8 cellular contexts compared by ENCODE assay signal in the genomic region with DNA sequence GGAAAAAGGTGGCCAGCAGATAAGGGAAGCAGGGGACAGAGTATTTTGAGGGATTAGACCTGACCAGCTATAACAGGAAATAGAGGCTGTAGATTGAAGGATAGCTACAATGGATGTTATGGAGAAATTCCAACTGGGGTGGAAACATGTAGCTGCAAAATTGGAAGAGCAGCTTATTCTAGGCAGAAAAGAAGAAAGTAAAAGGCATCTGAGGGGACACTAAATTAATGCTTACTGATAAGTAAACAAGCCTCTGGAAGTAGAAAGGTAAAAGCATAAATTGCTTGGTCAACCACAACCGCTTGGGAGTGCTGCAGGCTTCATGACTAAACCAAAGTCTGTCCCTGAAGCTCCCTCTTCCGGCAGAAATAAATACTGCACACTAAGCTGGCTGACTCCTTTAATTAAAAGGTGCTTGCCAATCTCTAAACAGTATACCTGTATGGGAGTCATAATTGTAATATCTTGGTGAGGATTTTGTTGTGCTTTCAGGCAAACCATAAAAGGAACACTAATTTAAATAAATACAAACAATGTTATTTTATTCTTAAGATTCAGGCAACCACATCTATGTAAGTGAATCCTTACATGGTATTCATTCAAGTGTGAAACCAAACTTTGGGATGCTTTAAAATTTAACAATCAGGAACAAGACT. TPM values are rescaled to one million over a fixed set of nuclear protein-coding genes. Genes with fewer than 3 reads are reported as not detected.
DNase-seq lines count a peak whose midpoint lies in the region; ATAC-seq, FAIRE-seq and TF ChIP-seq lines count a peak whose summit lies in the region.

No MANE protein-coding gene starts in this region.

- no peak overlapping the region for H2BK15ac ChIP-seq in H1 (ENCODE audit: low read length)

- H3K4me2 ChIP-seq in H1 (ENCODE audit: insufficient read depth in 1 of 2, low read depth in 2 of 2, low read length in 2 of 2): no peak overlapping the region

- no peaks in the 10 kb centered on the region for H3K27me3 ChIP-seq in H1 (replicated peaks in 1 of 4; ENCODE audit: control insufficient read depth in 3 of 4, extremely low read depth in 1 of 4, insufficient read depth in 3 of 4, low read length in 3 of 4)

- H3K18ac ChIP-seq in H1 (ENCODE audit: extremely low read depth, low read length): no peak overlapping the region

- H3K79me1 ChIP-seq in H1 (ENCODE audit: low read depth, low read length): no peaks in the 10 kb centered on the region

- no peak overlapping the region for H2BK5ac ChIP-seq in H1 (ENCODE audit: low read depth, low read length)

- H3K56ac ChIP-seq in H1 (replicated peaks; ENCODE audit: insufficient read length, low read depth, low read length): no peak overlapping the region

- H3K9ac ChIP-seq in H1 (replicated peaks in 1 of 4; ENCODE audit: extremely low read depth in 1 of 4, low read depth in 3 of 4, low read length in 3 of 4): no peak overlapping the region

- no peak overlapping the region for H3K23ac ChIP-seq in H1 (ENCODE audit: insufficient read length)

- no peak overlapping the region for H2BK20ac ChIP-seq in H1 (ENCODE audit: low read length)

- no peak overlapping the region for H3K14ac ChIP-seq in H1 (ENCODE audit: insufficient read length)

- no peak overlapping the region for H4K91ac ChIP-seq in H1 (replicated peaks; ENCODE audit: insufficient read length, low read length)

- H3K36me3 Mint-ChIP-seq in stimulated activated naive B cell treated with anti-CD40 and anti-IgM and Interleukin-4, amounts not matched to agents 10 μg/mL and 1 μg/mL and 100 μg/mL, for 72 hours: peaks cover 13 to 24% of the 10 kb centered on the region in 2 donors

- no peaks in the 10 kb centered on the region for H3K23me2 ChIP-seq in H1 (ENCODE audit: low read depth, low read length)

- peak; percentile 75 for FAIRE-seq in H1 (lab: Jason Lieb, UNC)

- ATAC-seq in GM19328 (IDR thresholded peaks at IDR 0.05; ENCODE audit: unreplicated experiment): peak; percentile 52
- peak; percentile 52 for ATAC-seq in HG03521 (IDR thresholded peaks at IDR 0.05; ENCODE audit: unreplicated experiment)
- ATAC-seq in stimulated activated naive B cell treated with anti-CD40 and anti-IgM and Interleukin-4, amounts not matched to agents 10 μg/mL and 1 μg/mL and 100 μg/mL, for 72 hours (replicated peaks): peak; percentile 75 to 87

- no peak overlapping the region for H3K4me3 ChIP-seq in H1 (ENCODE audit: extremely low read depth in 1 of 4, insufficient read depth in 2 of 4, low read depth in 3 of 4, low read length in 4 of 4)

- no peak for TF ChIP-seq POLR2A in H1 (IDR thresholded peaks at IDR 0.05; ENCODE audit: control extremely low read depth in 1 of 2, low read depth in 2 of 2, low read length in 2 of 2)

- no peak overlapping the region for H2BK120ac ChIP-seq in H1 (replicated peaks; ENCODE audit: low read depth, low read length)

- peak; percentile 68 for DNase-seq in AG08396 (ENCODE audit: low spot score)
- DNase-seq in activated CD4-positive, alpha-beta T cell treated with anti-CD3 and anti-CD28 coated beads, Interleukin-2, amount 50 U/mL, for 4 hours: peak; percentile 89 to 90
- DNase-seq in H1 (ENCODE audit: low read depth in 1 of 2, low spot score in 2 of 2): peak in 1 of 2 experiments; percentile 92
- peak; percentile 94 for DNase-seq in myocyte (ENCODE audit: low read depth)
- peak; percentile 84 for DNase-seq in stimulated activated naive B cell treated with anti-CD40 and anti-IgM and Interleukin-4, amounts not matched to agents 10 μg/mL and 1 μg/mL and 100 μg/mL, for 72 hours
- DNase-seq in NCI-H1436 (lab: John Stamatoyannopoulos, UW): no peak

- H3K27me3 Mint-ChIP-seq in stimulated activated naive B cell treated with anti-CD40 and anti-IgM and Interleukin-4, amounts not matched to agents 10 μg/mL and 1 μg/mL and 100 μg/mL, for 72 hours: no peaks in the 10 kb centered on the region

- no peak overlapping the region for H3K27ac ChIP-seq in H1 (ENCODE audit: low read depth, low read length)

- 0% methylated on average over 2 of the region's 2 CpGs; no CpG with 5 or more reads in 1 of the 2 experiments for WGBS in H1 (ENCODE audit: extremely low coverage in 1 of 2, insufficient coverage in 1 of 2, insufficient read length in 1 of 2, insufficient replicate concordance in 2 of 2, low coverage in 1 of 2, low lambda C conversion rate in 2 of 2, missing lambda C conversion rate in 1 of 2), 2 experiments

- TF ChIP-seq EP300 in H1 (IDR thresholded peaks at IDR 0.05; ENCODE audit: borderline replicate concordance in 1 of 2, low read depth in 2 of 2, low read length in 2 of 2): no peak

- H2AFZ ChIP-seq in H1 (ENCODE audit: low read length): no peak overlapping the region

- no peak overlapping the region for H4K5ac ChIP-seq in H1 (ENCODE audit: insufficient read length, low read depth, low read length)

- H4K8ac ChIP-seq in H1 (ENCODE audit: extremely low read depth, insufficient read depth, low read length): no peak overlapping the region

- peak; percentile 62 to 100 (median 97) for TF ChIP-seq CTCF in H1 (IDR thresholded peaks at IDR 0.05; ENCODE audit: control extremely low read depth in 1 of 3, insufficient read depth in 1 of 3, low read depth in 1 of 3, low read length in 3 of 3)

- H3K9me3 ChIP-seq in H1 (ENCODE audit: insufficient read depth in 2 of 2, low read depth in 1 of 2, low read length in 1 of 2): no peaks in the 10 kb centered on the region

- H3K36me3 ChIP-seq in H1 (ENCODE audit: control insufficient read depth in 2 of 4, insufficient read depth in 4 of 4, low read length in 3 of 4): peaks cover 6 to 13% (median 11%) of the 10 kb centered on the region in 4 experiments; a peak in 7 of 8 replicates

- peaks cover 0 to 6% (median 1%) of the 10 kb centered on the region in 4 experiments; a peak in 4 of 7 replicates for H3K4me1 ChIP-seq in H1 (replicated peaks in 1 of 4; ENCODE audit: control insufficient read depth in 3 of 4, insufficient read depth in 4 of 4, low read length in 3 of 4)

- peak; percentile 85 to 92 for TF ChIP-seq RAD21 in H1 (IDR thresholded peaks at IDR 0.05 in 1 of 2, conservative IDR thresholded peaks at IDR 0.05 in 1 of 2; ENCODE audit: low read depth in 2 of 2, low read length in 2 of 2)

- no peak overlapping the region for H2AK5ac ChIP-seq in H1 (ENCODE audit: low read depth, low read length)

- CTCF ChIA-PET in H1 (lab: Charles Lee; ENCODE audit: partially characterized antibody): interaction anchor here (0.6 to 8.2 kb wide), 33 partner anchors 9 to 1118 kb away, joined by 3 to 141 read pairs (median 4); no protein-coding TSS in a partner anchor

- no peak overlapping the region for H3K4ac ChIP-seq in H1 (replicated peaks; ENCODE audit: insufficient read length, low read depth, low read length)

- POLR2A ChIA-PET in H1 (lab: Charles Lee; ENCODE audit: partially characterized antibody): interaction anchor here (0.7 to 2.8 kb wide), 4 partner anchors 8 to 23 kb away, joined by 3 to 27 read pairs (median 5); a partner anchor contains a TSS

- H3K9me3 Mint-ChIP-seq in stimulated activated naive B cell treated with anti-CD40 and anti-IgM and Interleukin-4, amounts not matched to agents 10 μg/mL and 1 μg/mL and 100 μg/mL, for 72 hours: no peaks in the 10 kb centered on the region

- H3K79me2 ChIP-seq in H1 (ENCODE audit: control insufficient read depth in 1 of 2, insufficient read depth in 2 of 2, low read length in 2 of 2): peaks cover 0 to 9% of the 10 kb centered on the region in 2 experiments; a peak in 2 of 4 replicates

- no peak overlapping the region for H3K27ac Mint-ChIP-seq in stimulated activated naive B cell treated with anti-CD40 and anti-IgM and Interleukin-4, amounts not matched to agents 10 μg/mL and 1 μg/mL and 100 μg/mL, for 72 hours

- no peak overlapping the region for H3K4me3 Mint-ChIP-seq in stimulated activated naive B cell treated with anti-CD40 and anti-IgM and Interleukin-4, amounts not matched to agents 10 μg/mL and 1 μg/mL and 100 μg/mL, for 72 hours

- H3K4me1 Mint-ChIP-seq in stimulated activated naive B cell treated with anti-CD40 and anti-IgM and Interleukin-4, amounts not matched to agents 10 μg/mL and 1 μg/mL and 100 μg/mL, for 72 hours: peaks cover 26 to 39% of the 10 kb centered on the region in 2 donors

- peaks cover 7 to 9% of the 10 kb centered on the region in 2 experiments for H4K20me1 ChIP-seq in H1 (replicated peaks in 1 of 2; ENCODE audit: control insufficient read depth in 1 of 2, insufficient read depth in 2 of 2, low read length in 2 of 2)

- H2BK12ac ChIP-seq in H1 (ENCODE audit: low read depth, low read length): peak overlapping the region; percentile 68; the same call in 1 of the 2 replicates

TF ChIP-seq in H1, 55 proteins besides CTCF, POLR2A, EP300 and RAD21 (continues in another document):
- TF ChIP-seq CREB1 (IDR thresholded peaks at IDR 0.05) (peak; percentile 21; the same call in 1 of the 2 replicates), KDM5A (IDR thresholded peaks at IDR 0.05; ENCODE audit: low read length) (no peak), BACH1 (IDR thresholded peaks at IDR 0.05; ENCODE audit: low read length) (no peak; the same call in 1 of the 2 replicates), JUND (IDR thresholded peaks at IDR 0.05; ENCODE audit: low read length) (peak; percentile 60)

RNA-seq across cellular contexts. Expression of a gene that starts 7.7 kb away (rescaled TPM):
- 559 and 571 TPM in 2 replicates for total RNA-seq in H1 (2021; fragmentation: NEBNext Ultra II Directional; extraction: Animal tissue kit (Norgen Biotek cat#: 25700))
- 366 and 749 TPM in 2 replicates for polyA plus RNA-seq in H1 (2011; rRNA removed)
- polyA plus RNA-seq in H1 (2011; cell fraction: cytosol; rRNA removed): 933 TPM
- polyA plus RNA-seq in H1 (2011; cell fraction: nucleus; rRNA removed): 730 TPM
- polyA plus RNA-seq in H1 (2012, experiment 1 of 2): 760 to 816 TPM (median 784 TPM) in 4 replicates
- 361 TPM for polyA plus RNA-seq in H1 (2012, experiment 2 of 2)
- 525 TPM for polyA plus RNA-seq in H1 (2013, experiment 1 of 2)
- polyA plus RNA-seq in H1 (2013, experiment 2 of 2): 524 TPM
- 622 and 655 TPM in 2 replicates for polyA minus RNA-seq in H1 (2011; rRNA and poly(A)+ RNA removed)
- polyA minus RNA-seq in H1 (2011; cell fraction: cytosol; rRNA and poly(A)+ RNA removed): 263 TPM
- polyA minus RNA-seq in H1 (2011; cell fraction: nucleus; rRNA and poly(A)+ RNA removed): 233 TPM
- total RNA-seq in myocyte: 1,389 and 1,606 TPM in 2 replicates
- 1,588 TPM for polyA plus RNA-seq in myocyte (2012)

RNA-seq across cellular contexts. Expression of a gene that starts 43.1 kb away (rescaled TPM):
- 57.1 and 58.0 TPM in 2 replicates for total RNA-seq in H1 (2021; fragmentation: NEBNext Ultra II Directional; extraction: Animal tissue kit (Norgen Biotek cat#: 25700))
- 45.3 and 70.7 TPM in 2 replicates for polyA plus RNA-seq in H1 (2011; rRNA removed)
- polyA plus RNA-seq in H1 (2011; cell fraction: cytosol; rRNA removed): 49.4 TPM
- 108 TPM for polyA plus RNA-seq in H1 (2011; cell fraction: nucleus; rRNA removed)
- polyA plus RNA-seq in H1 (2012, experiment 1 of 2): 52.4 to 76.7 TPM (median 66.8 TPM) in 4 replicates
- 40.2 TPM for polyA plus RNA-seq in H1 (2012, experiment 2 of 2)
- 81.2 TPM for polyA plus RNA-seq in H1 (2013, experiment 1 of 2)
- 90.5 TPM for polyA plus RNA-seq in H1 (2013, experiment 2 of 2)
- 52.9 and 55.6 TPM in 2 replicates for polyA minus RNA-seq in H1 (2011; rRNA and poly(A)+ RNA removed)
- polyA minus RNA-seq in H1 (2011; cell fraction: cytosol; rRNA and poly(A)+ RNA removed): 28.3 TPM
- 31.4 TPM for polyA minus RNA-seq in H1 (2011; cell fraction: nucleus; rRNA and poly(A)+ RNA removed)
- total RNA-seq in myocyte: 3.0 and 8.1 TPM in 2 replicates
- 12.4 TPM for polyA plus RNA-seq in myocyte (2012)
